In genomic region chr10:4385491-4385890, GRCh38 we compare ENCODE assay signal across 17 cellular contexts.
A peak's percentile ranks its signal among the peaks of the same experiment; 100 is the strongest.
DNase-seq lines count a peak whose midpoint lies in the region; ATAC-seq and TF ChIP-seq lines count a peak whose summit lies in the region.
"Had no signal": no experiment of that assay in that cellular context is flagged by ENCODE, and none has a peak within 500 bp of the region (broad histone marks: within the 10 kb centered on the region; RNA-seq: fewer than 3 reads in every experiment).

No MANE protein-coding gene starts in this region.

- H3K9me2 ChIP-seq in neural cell (ENCODE audit: insufficient read depth, low read length), result no peaks in the 10 kb centered on the region

- H3K9ac ChIP-seq in neural cell (ENCODE audit: low read length) (no peak overlapping the region), trophoblast cell (ENCODE audit: low read length) (peak overlapping the region; percentile 11)

- H4K20me1 ChIP-seq in neural cell (ENCODE audit: insufficient read depth), result no peaks in the 10 kb centered on the region

- no peak for TF ChIP-seq EP300 in neural cell (conservative IDR thresholded peaks at IDR 0.05; ENCODE audit: poor library complexity, severe bottlenecking)

- H3K4ac ChIP-seq in trophoblast cell (ENCODE audit: low read depth, low read length), result no peak overlapping the region

- H4K91ac ChIP-seq in trophoblast cell (ENCODE audit: low read depth, low read length), result no peak overlapping the region

- H4K12ac ChIP-seq in trophoblast cell (ENCODE audit: low read depth, low read length), result no peak overlapping the region

- no peak overlapping the region for H2BK5ac ChIP-seq in trophoblast cell (ENCODE audit: low read depth, low read length, poor library complexity)

- H2BK120ac ChIP-seq in trophoblast cell (ENCODE audit: insufficient read depth, low read length, poor library complexity), result no peak overlapping the region

- no peaks in the 10 kb centered on the region for H3K36me3 Mint-ChIP-seq in activated CD4-positive, alpha-beta T cell treated with anti-CD3 and anti-CD28 coated beads, Interleukin-2, amount 10 ng/mL, durations not matched to agents 24 days and 14 days (ENCODE audit: low read depth)
- H3K36me3 Mint-ChIP-seq in activated naive CD4-positive, alpha-beta T cell treated with anti-CD3 and anti-CD28 coated beads, Interleukin-2, amount 50 U/mL, for 72 hours, result no peaks in the 10 kb centered on the region

- H3K14ac ChIP-seq in trophoblast cell (ENCODE audit: low read length), result no peak overlapping the region

- no peak overlapping the region for H3K23ac ChIP-seq in trophoblast cell (ENCODE audit: low read length)

- H3K36me3 ChIP-seq in neural cell (ENCODE audit: insufficient read depth, low read length) (no peaks in the 10 kb centered on the region), trophoblast cell (ENCODE audit: control insufficient read depth in 1 of 2, insufficient read depth in 2 of 2, low read length in 2 of 2) (no peaks in the 10 kb centered on the region)

- H3K4me3 ChIP-seq in neural cell (ENCODE audit: low read length) (peak overlapping the region; percentile 47), trophoblast cell (ENCODE audit: low read depth, low read length) (no peak overlapping the region)
- H3K4me3 ChIP-seq: A549 had no signal

- no peak overlapping the region for H3K18ac ChIP-seq in trophoblast cell (ENCODE audit: low read length)

- no peaks in the 10 kb centered on the region for H3K9me3 Mint-ChIP-seq in activated CD4-positive, alpha-beta T cell treated with anti-CD3 and anti-CD28 coated beads, Interleukin-2, amount 10 ng/mL, durations not matched to agents 24 days and 14 days
- no peaks in the 10 kb centered on the region for H3K9me3 Mint-ChIP-seq in activated naive CD4-positive, alpha-beta T cell treated with anti-CD3 and anti-CD28 coated beads, Interleukin-2, amount 50 U/mL, for 72 hours
- H3K9me3 Mint-ChIP-seq: CD4-positive, alpha-beta T cell had no signal

- no peaks in the 10 kb centered on the region for H3K79me2 ChIP-seq in neural cell (replicated peaks; ENCODE audit: insufficient read depth, low read length)
- no peaks in the 10 kb centered on the region for H3K79me2 ChIP-seq in trophoblast cell (ENCODE audit: control insufficient read depth, insufficient read depth, low read length, poor library complexity)

- TF ChIP-seq CTCF in neural cell (IDR thresholded peaks at IDR 0.05; ENCODE audit: poor library complexity, severe bottlenecking), result no peak

- peaks cover 9% of the 10 kb centered on the region for H3F3A ChIP-seq in neural cell (ENCODE audit: insufficient read depth, low read length, poor library complexity, severe bottlenecking)

- no peak overlapping the region for H2AK5ac ChIP-seq in trophoblast cell (ENCODE audit: low read length)

- intact Hi-C loops in activated CD4-positive, alpha-beta T cell treated with anti-CD3 and anti-CD28 coated beads, Interleukin-2, amount 10 ng/mL, durations not matched to agents 24 days and 14 days (cut with micrococcal nuclease), result no loop called here

- H3K27ac ChIP-seq in epithelial cell of prostate, result no peak overlapping the region
- peak overlapping the region; percentile 80 for H3K27ac ChIP-seq in neural cell (ENCODE audit: low read length)
- H3K27ac ChIP-seq in trophoblast cell (ENCODE audit: low read depth, low read length), result no peak overlapping the region
- H3K27ac ChIP-seq: 22Rv1, A549, C4-2B had no signal

- no peak overlapping the region for H3K4me2 ChIP-seq in neural cell (ENCODE audit: low read length)
- no peak overlapping the region for H3K4me2 ChIP-seq in trophoblast cell (ENCODE audit: low read length)
- H3K4me2 ChIP-seq: A549 had no signal

- ATAC-seq in stimulated activated naive CD8-positive, alpha-beta T cell treated with anti-CD3 and anti-CD28 coated beads, Interleukin-15, Interleukin-2, amounts not matched to agents 100 U/mL and 50 U/mL, for 24 hours, result no peak
- ATAC-seq in activated naive CD4-positive, alpha-beta T cell treated with anti-CD3 and anti-CD28 coated beads, Interleukin-2, amount 50 U/mL, for 72 hours, result no peak
- ATAC-seq in GM18519 (IDR thresholded peaks at IDR 0.05; ENCODE audit: low FRiP score, unreplicated experiment), result no peak
- ATAC-seq: A549, HepG2 had no signal

- no peaks in the 10 kb centered on the region for H3K27me3 ChIP-seq in neural cell (ENCODE audit: insufficient read depth, low read depth, low read length)
- no peaks in the 10 kb centered on the region for H3K27me3 ChIP-seq in trophoblast cell (ENCODE audit: insufficient read depth, low read length)

- no peak overlapping the region for H2BK12ac ChIP-seq in trophoblast cell (ENCODE audit: low read length)

- H3K4me1 ChIP-seq in trophoblast cell (ENCODE audit: control insufficient read depth in 1 of 2, insufficient read depth in 2 of 2, low read length in 2 of 2), result peaks cover 0 to 2% of the 10 kb centered on the region in 2 experiments
- H3K4me1 ChIP-seq: Caco-2 had no signal

- H2AFZ ChIP-seq in neural cell (ENCODE audit: low read depth, low read length) (no peak overlapping the region), trophoblast cell (ENCODE audit: insufficient read depth, low read length, poor library complexity) (no peak overlapping the region)

- no peak overlapping the region for H3K4me3 Mint-ChIP-seq in activated CD4-positive, alpha-beta T cell treated with anti-CD3 and anti-CD28 coated beads, Interleukin-2, amount 10 ng/mL, durations not matched to agents 24 days and 14 days
- H3K4me3 Mint-ChIP-seq: CD4-positive, alpha-beta T cell had no signal

- H3K4me1 Mint-ChIP-seq in activated CD4-positive, alpha-beta T cell treated with anti-CD3 and anti-CD28 coated beads, Interleukin-2, amount 10 ng/mL, durations not matched to agents 24 days and 14 days, result no peaks in the 10 kb centered on the region

- no CpG with 5 or more reads among the region's 6 CpGs for WGBS in trophoblast cell (ENCODE audit: extremely low coverage, insufficient coverage, insufficient read length)

- no peak overlapping the region for H4K8ac ChIP-seq in trophoblast cell (ENCODE audit: low read depth, low read length)

- no peaks in the 10 kb centered on the region for H3K9me3 ChIP-seq in neural cell (ENCODE audit: low read length)
- peaks cover 3% of the 10 kb centered on the region for H3K9me3 ChIP-seq in trophoblast cell (ENCODE audit: insufficient read depth, low read depth, low read length)
- H3K9me3 ChIP-seq: A549, Caco-2 had no signal

- TF ChIP-seq RAD21 in neural cell (conservative IDR thresholded peaks at IDR 0.05), result no peak

- H3K27ac Mint-ChIP-seq in activated CD4-positive, alpha-beta T cell treated with anti-CD3 and anti-CD28 coated beads, Interleukin-2, amount 10 ng/mL, durations not matched to agents 24 days and 14 days, result no peak overlapping the region
- H3K27ac Mint-ChIP-seq in activated naive CD4-positive, alpha-beta T cell treated with anti-CD3 and anti-CD28 coated beads, Interleukin-2, amount 50 U/mL, for 72 hours, result no peak overlapping the region
- H3K27ac Mint-ChIP-seq: CD4-positive, alpha-beta T cell had no signal

- peaks cover 41% of the 10 kb centered on the region for H3K27me3 Mint-ChIP-seq in activated CD4-positive, alpha-beta T cell treated with anti-CD3 and anti-CD28 coated beads, Interleukin-2, amount 10 ng/mL, durations not matched to agents 24 days and 14 days
- H3K27me3 Mint-ChIP-seq: CD4-positive, alpha-beta T cell had no signal

- peak; percentile 45 for DNase-seq in activated CD4-positive, alpha-beta T cell treated with anti-CD3 and anti-CD28 coated beads, Interleukin-2, amount 10 ng/mL, durations not matched to agents 24 days and 14 days
- no peak for DNase-seq in activated CD4-positive, alpha-beta T cell treated with anti-CD3 and anti-CD28 coated beads for 4 hours
- DNase-seq in epithelial cell of prostate (ENCODE audit: low read depth, low spot score) (peak; percentile 10), trophoblast cell (peak in 1 of 2 donors; percentile 5)
- DNase-seq in stimulated activated naive CD8-positive, alpha-beta T cell treated with anti-CD3 and anti-CD28 coated beads, Interleukin-15, Interleukin-2, amounts not matched to agents 100 U/mL and 50 U/mL, for 24 hours, result no peak
- DNase-seq in activated naive CD4-positive, alpha-beta T cell treated with anti-CD3 and anti-CD28 coated beads, Interleukin-2, amount 50 U/mL, for 72 hours (ENCODE audit: low spot score in 2 of 2), result no peak
- DNase-seq: AML-193; Caco-2; CD4-positive, alpha-beta T cell; GOT3; H7 had no signal

- H3K79me1 ChIP-seq in trophoblast cell (ENCODE audit: low read length), result no peaks in the 10 kb centered on the region

TF ChIP-seq in neural cell, 6 proteins besides CTCF, POLR2A, EP300 and RAD21:
- TF ChIP-seq REST (IDR thresholded peaks at IDR 0.05; ENCODE audit: borderline replicate concordance) (no peak), TAF1 (IDR thresholded peaks at IDR 0.05; ENCODE audit: low read depth) (no peak), POLR2AphosphoS5 (IDR thresholded peaks at IDR 0.05) (no peak), SMC3 (conservative IDR thresholded peaks at IDR 0.05; ENCODE audit: poor library complexity) (no peak)

Comparison
In these comparisons a context has a peak if more than half of its experiments do, and no peak if none do; other contexts are left out.
1. DNase-seq: peak in activated CD4-positive, alpha-beta T cell treated with anti-CD3 and anti-CD28 coated beads, Interleukin-2, amount 10 ng/mL, durations not matched to agents 24 days and 14 days (single experiment) and epithelial cell of prostate (single experiment); none in activated CD4-positive, alpha-beta T cell treated with anti-CD3 and anti-CD28 coated beads for 4 hours (0 of 2), stimulated activated naive CD8-positive, alpha-beta T cell treated with anti-CD3 and anti-CD28 coated beads, Interleukin-15, Interleukin-2, amounts not matched to agents 100 U/mL and 50 U/mL, for 24 hours (single experiment) and activated naive CD4-positive, alpha-beta T cell treated with anti-CD3 and anti-CD28 coated beads, Interleukin-2, amount 50 U/mL, for 72 hours (0 of 2).